In the genomic region with DNA sequence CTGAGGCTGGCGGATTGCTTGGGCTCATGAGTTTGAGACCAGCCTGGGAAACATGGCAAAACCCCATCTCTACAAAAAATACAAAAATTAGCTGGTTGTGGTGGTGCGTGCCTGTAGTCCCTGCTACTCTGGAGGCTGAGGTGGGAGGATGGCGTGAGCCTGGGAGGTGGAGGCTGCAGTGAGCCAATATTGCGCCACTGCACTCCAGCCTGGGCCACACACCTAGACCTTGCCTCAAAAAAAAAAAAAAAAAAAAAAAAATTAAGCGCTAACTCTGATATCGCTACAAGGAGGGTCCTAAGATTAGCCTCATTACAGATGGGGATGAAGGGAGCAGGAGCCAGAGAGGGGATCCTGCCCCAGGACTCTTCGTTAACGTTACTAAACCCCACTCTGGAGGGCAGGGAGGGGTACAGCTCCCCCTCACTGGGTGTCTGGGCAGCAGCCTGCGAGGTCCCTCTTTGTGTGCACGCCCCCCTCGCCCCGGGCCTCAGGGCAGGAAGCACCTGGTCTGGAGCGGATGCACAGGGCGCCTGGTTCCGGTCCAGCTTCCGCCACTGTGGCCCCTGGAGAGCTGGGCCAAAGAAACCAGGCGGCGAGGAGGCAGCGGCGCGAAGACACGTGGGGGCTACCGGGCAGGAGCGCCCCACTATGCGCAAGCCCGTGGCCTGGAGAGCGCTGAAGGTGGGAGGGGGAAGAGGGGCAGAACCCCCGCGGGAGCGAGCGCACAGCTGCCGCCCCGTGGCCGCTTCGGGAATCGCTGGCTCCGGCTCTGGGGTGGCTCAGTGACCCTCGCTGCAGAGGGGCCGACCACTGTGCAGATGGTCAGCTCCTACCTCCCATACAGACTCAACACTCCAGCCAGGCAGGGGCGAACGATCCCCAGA, we compare ENCODE assay signal across 1 cellular context.
A peak's percentile ranks its signal among the peaks of the same experiment; 100 is the strongest.
TF ChIP-seq lines count a peak whose summit lies in the region.

No MANE protein-coding gene starts in this region.

TF ChIP-seq in K562, 482 proteins besides CTCF, POLR2A, EP300 and RAD21 (continued from another document and continues in another):
- TF ChIP-seq ZNF518B (CRISPR knock-in tag; IDR thresholded peaks at IDR 0.05) = no peak
- no peak for TF ChIP-seq RBM22 (IDR thresholded peaks at IDR 0.05; ENCODE audit: low read depth, low read length, poor library complexity, severe bottlenecking)
- TF ChIP-seq RFX1 (IDR thresholded peaks at IDR 0.05) = no peak
- no peak for TF ChIP-seq ZNF445 (CRISPR knock-in tag; IDR thresholded peaks at IDR 0.05; ENCODE audit: low read depth)
- TF ChIP-seq HINFP (tag; conservative IDR thresholded peaks at IDR 0.05; ENCODE audit: low read depth) = no peak
- peak; percentile 59 for TF ChIP-seq SMC3 (conservative IDR thresholded peaks at IDR 0.05; ENCODE audit: insufficient read depth, low read depth, low read length)
- TF ChIP-seq MCM2 (IDR thresholded peaks at IDR 0.05; ENCODE audit: low read depth) = no peak
- TF ChIP-seq ZZZ3 (IDR thresholded peaks at IDR 0.05) = no peak
- TF ChIP-seq SMARCE1 (IDR thresholded peaks at IDR 0.05) = no peak
- 0 out of 2 replicates have a peak, but pooled peaks have one; percentile 31 for TF ChIP-seq ETS1 (conservative IDR thresholded peaks at IDR 0.05; ENCODE audit: control insufficient read depth, low read depth, low read length)
- peak; percentile 53; the same call in 1 of the 2 replicates for TF ChIP-seq KLF13 (tag; IDR thresholded peaks at IDR 0.05; ENCODE audit: borderline replicate concordance, low read depth)
- no peak for TF ChIP-seq PBX2 (CRISPR knock-in tag; IDR thresholded peaks at IDR 0.05; ENCODE audit: low read depth)
- TF ChIP-seq PBX2 (tag; conservative IDR thresholded peaks at IDR 0.05; ENCODE audit: low read depth) = no peak
- TF ChIP-seq ZBTB8A (IDR thresholded peaks at IDR 0.05; ENCODE audit: partially characterized antibody) = no peak
- peak; percentile 96 for TF ChIP-seq ZBTB9 (CRISPR knock-in tag; IDR thresholded peaks at IDR 0.05)
- TF ChIP-seq MAFF (IDR thresholded peaks at IDR 0.05; ENCODE audit: low read length) = no peak
- no peak for TF ChIP-seq STAT5B (CRISPR knock-in tag; IDR thresholded peaks at IDR 0.05)
- TF ChIP-seq HNRNPL (IDR thresholded peaks at IDR 0.05; ENCODE audit: low read depth, low read length) = peak; percentile 76
- TF ChIP-seq NFE2L1 (tag; IDR thresholded peaks at IDR 0.05; ENCODE audit: borderline replicate concordance, low read depth) = no peak
- TF ChIP-seq, protein P1, sequence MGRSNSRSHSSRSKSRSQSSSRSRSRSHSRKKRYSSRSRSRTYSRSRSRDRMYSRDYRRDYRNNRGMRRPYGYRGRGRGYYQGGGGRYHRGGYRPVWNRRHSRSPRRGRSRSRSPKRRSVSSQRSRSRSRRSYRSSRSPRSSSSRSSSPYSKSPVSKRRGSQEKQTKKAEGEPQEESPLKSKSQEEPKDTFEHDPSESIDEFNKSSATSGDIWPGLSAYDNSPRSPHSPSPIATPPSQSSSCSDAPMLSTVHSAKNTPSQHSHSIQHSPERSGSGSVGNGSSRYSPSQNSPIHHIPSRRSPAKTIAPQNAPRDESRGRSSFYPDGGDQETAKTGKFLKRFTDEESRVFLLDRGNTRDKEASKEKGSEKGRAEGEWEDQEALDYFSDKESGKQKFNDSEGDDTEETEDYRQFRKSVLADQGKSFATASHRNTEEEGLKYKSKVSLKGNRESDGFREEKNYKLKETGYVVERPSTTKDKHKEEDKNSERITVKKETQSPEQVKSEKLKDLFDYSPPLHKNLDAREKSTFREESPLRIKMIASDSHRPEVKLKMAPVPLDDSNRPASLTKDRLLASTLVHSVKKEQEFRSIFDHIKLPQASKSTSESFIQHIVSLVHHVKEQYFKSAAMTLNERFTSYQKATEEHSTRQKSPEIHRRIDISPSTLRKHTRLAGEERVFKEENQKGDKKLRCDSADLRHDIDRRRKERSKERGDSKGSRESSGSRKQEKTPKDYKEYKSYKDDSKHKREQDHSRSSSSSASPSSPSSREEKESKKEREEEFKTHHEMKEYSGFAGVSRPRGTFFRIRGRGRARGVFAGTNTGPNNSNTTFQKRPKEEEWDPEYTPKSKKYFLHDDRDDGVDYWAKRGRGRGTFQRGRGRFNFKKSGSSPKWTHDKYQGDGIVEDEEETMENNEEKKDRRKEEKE (IDR thresholded peaks at IDR 0.05; ENCODE audit: borderline replicate concordance in 1 of 2, control insufficient read depth in 1 of 2, low read depth in 2 of 2, low read length in 1 of 2) = no peak
- TF ChIP-seq PRDM10 (IDR thresholded peaks at IDR 0.05; ENCODE audit: partially characterized antibody) = peak; percentile 87
- no peak for TF ChIP-seq TRIM25 (IDR thresholded peaks at IDR 0.05; ENCODE audit: borderline replicate concordance)
- no peak for TF ChIP-seq PTTG1 (tag; IDR thresholded peaks at IDR 0.05; ENCODE audit: low read depth)
- TF ChIP-seq, protein P2, sequence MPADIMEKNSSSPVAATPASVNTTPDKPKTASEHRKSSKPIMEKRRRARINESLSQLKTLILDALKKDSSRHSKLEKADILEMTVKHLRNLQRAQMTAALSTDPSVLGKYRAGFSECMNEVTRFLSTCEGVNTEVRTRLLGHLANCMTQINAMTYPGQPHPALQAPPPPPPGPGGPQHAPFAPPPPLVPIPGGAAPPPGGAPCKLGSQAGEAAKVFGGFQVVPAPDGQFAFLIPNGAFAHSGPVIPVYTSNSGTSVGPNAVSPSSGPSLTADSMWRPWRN (IDR thresholded peaks at IDR 0.05; ENCODE audit: low read depth) = no peak
- TF ChIP-seq, protein P3, sequence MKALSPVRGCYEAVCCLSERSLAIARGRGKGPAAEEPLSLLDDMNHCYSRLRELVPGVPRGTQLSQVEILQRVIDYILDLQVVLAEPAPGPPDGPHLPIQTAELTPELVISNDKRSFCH (CRISPR knock-in tag; IDR thresholded peaks at IDR 0.05) = no peak
- TF ChIP-seq, protein P3 (tag; IDR thresholded peaks at IDR 0.05) = 0 out of 2 replicates have a peak, but pooled peaks have one; percentile 68
- TF ChIP-seq MXD1 (CRISPR knock-in tag; IDR thresholded peaks at IDR 0.05; ENCODE audit: borderline replicate concordance, poor library complexity, severe bottlenecking) = no peak
- TF ChIP-seq ZNF143 (CRISPR knock-in tag; IDR thresholded peaks at IDR 0.05) = no peak
